22 cellular contexts compared by ENCODE assay signal in the genomic region with DNA sequence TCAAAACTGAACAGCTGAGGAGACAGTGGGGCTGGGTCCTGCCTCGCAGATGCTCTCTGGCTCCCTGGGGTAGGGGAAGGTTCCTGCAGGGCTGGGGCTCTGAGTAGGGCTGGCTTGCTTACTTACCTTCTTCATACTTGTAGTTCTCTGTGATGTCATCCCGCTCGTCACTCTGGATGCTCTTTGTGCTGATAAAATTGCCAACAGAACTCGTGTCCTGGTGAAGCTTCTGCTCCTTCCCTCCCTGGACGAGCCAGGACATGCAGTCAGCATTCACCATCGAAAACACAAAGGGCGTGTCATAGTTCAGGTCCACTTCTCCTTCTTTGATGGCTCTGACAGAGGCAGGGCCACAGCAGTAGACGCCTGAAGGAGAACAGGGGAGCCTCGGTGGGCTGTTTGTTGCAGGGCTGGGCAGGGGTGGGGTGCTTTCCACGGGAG. TPM values are rescaled to one million over a fixed set of nuclear protein-coding genes. Genes with fewer than 3 reads are reported as not detected.
DNase-seq lines count a peak whose midpoint lies in the region; ATAC-seq and TF ChIP-seq lines count a peak whose summit lies in the region.
"Had no signal": no experiment of that assay in that cellular context is flagged by ENCODE, and none has a peak within 500 bp of the region (broad histone marks: within the 10 kb centered on the region; RNA-seq: fewer than 3 reads in every experiment).

No MANE protein-coding gene starts in this region.

- H3K36me3 Mint-ChIP-seq in activated naive CD4-positive, alpha-beta T cell treated with anti-CD3 and anti-CD28 coated beads, Interleukin-2, amount 50 U/mL, for 72 hours, result no peaks in the 10 kb centered on the region

- TF ChIP-seq CTCF in gastrocnemius medialis (IDR thresholded peaks at IDR 0.05 in 4 of 5, conservative IDR thresholded peaks at IDR 0.05 in 1 of 5) (no peak), dorsolateral prefrontal cortex (IDR thresholded peaks at IDR 0.05 in 54 of 56, conservative IDR thresholded peaks at IDR 0.05 in 2 of 56; ENCODE audit: low read depth in 1 of 56, partially characterized antibody in 56 of 56) (no peak)

- H3K27me3 ChIP-seq in gastrocnemius medialis (no peaks in the 10 kb centered on the region), dorsolateral prefrontal cortex (no peaks in the 10 kb centered on the region)
- H3K27me3 ChIP-seq: BE2C, MG63 had no signal

- H3K36me3 ChIP-seq in gastrocnemius medialis, result no peaks in the 10 kb centered on the region
- H3K36me3 ChIP-seq: BE2C, MG63 had no signal

- ATAC-seq in esophagus mucosa, result peak; percentile 71
- peak; percentile 24 to 51 for ATAC-seq in gastrocnemius medialis
- ATAC-seq in stimulated activated naive CD8-positive, alpha-beta T cell treated with anti-CD3 and anti-CD28 coated beads, Interleukin-15, Interleukin-2, amounts not matched to agents 100 U/mL and 50 U/mL, for 24 hours, result no peak
- no peak for ATAC-seq in activated naive CD4-positive, alpha-beta T cell treated with anti-CD3 and anti-CD28 coated beads, Interleukin-2, amount 50 U/mL, for 72 hours
- ATAC-seq: activated T-cell treated with anti-CD3 and anti-CD28 coated beads, Interleukin-2, amount 50 U/mL, for 4 hours; stimulated activated naive CD8-positive, alpha-beta T cell treated with anti-CD3 and anti-CD28 coated beads, Interleukin-15, amount 100 ng/mL, for 72 hours had no signal

- DNase-seq in SIG-M5 treated with dmso at 0.1 percent for 504 hours (lab: John Stamatoyannopoulos, UW; ENCODE audit: unreplicated experiment) (peak; percentile 36), SIG-M5 (lab: John Stamatoyannopoulos, UW) (no peak), NOMO-1 treated with DMSO at 0.1 percent for 48 hours (lab: John Stamatoyannopoulos, UW; ENCODE audit: unreplicated experiment) (peak; percentile 77), gastrocnemius medialis (peak in 1 of 2 donors; percentile 29), dorsolateral prefrontal cortex (no peak)
- no peak for DNase-seq in stimulated activated naive CD8-positive, alpha-beta T cell treated with anti-CD3 and anti-CD28 coated beads, Interleukin-15, Interleukin-2, amounts not matched to agents 100 U/mL and 50 U/mL, for 24 hours
- no peak for DNase-seq in activated naive CD4-positive, alpha-beta T cell treated with anti-CD3 and anti-CD28 coated beads, Interleukin-2, amount 50 U/mL, for 72 hours (ENCODE audit: low spot score in 2 of 2)
- DNase-seq: activated CD4-positive, alpha-beta T cell treated with anti-CD3 and anti-CD28 coated beads, Interleukin-2, amount 50 U/mL, for 4 hours; activated naive CD4-positive, alpha-beta T cell treated with anti-CD3 and anti-CD28 coated beads, Interleukin-2, amount 50 U/mL, for 16 hours; activated T-cell treated with anti-CD3 and anti-CD28 coated beads, Interleukin-2, amount 50 U/mL, for 4 hours; BE2C; MG63; NCI-H1694 treated with DMSO at 0.1 percent for 48 hours; NCI-H446 treated with DMSO at 0.1 percent for 48 hours; stimulated activated naive CD8-positive, alpha-beta T cell treated with anti-CD3 and anti-CD28 coated beads, Interleukin-15, amount 100 ng/mL, for 72 hours; trophoblast cell had no signal

- in situ Hi-C loops in gastrocnemius medialis (cut with MboI; ENCODE audit: low sequenced_read_pairs in 4 of 4), result no loop called here

- H3K27ac ChIP-seq in gastrocnemius medialis (peak overlapping the region; percentile 66 to 78 (median 72)), dorsolateral prefrontal cortex (no peak overlapping the region)

- H3K9me3 ChIP-seq in gastrocnemius medialis, result no peaks in the 10 kb centered on the region
- H3K9me3 ChIP-seq: BE2C, MG63 had no signal

- H3K27ac Mint-ChIP-seq in activated naive CD4-positive, alpha-beta T cell treated with anti-CD3 and anti-CD28 coated beads, Interleukin-2, amount 50 U/mL, for 72 hours, result peak overlapping the region in 1 of 2 donors; percentile 32
- H3K27ac Mint-ChIP-seq: T-helper 1 cell treated with Interleukin-12 subunit alpha and Interleukin-12 subunit beta and Interleukin-4 antibody, amounts not matched to agents 30 μg/mL and 1 μg/mL, for 36 hours had no signal

- intact Hi-C loops in gastrocnemius medialis (cut with DNase I; ENCODE audit: low total_unique reads) (loop anchor here (2.0 kb wide), 1 partner anchor 38 kb away; no protein-coding TSS in a partner anchor), dorsolateral prefrontal cortex (cut with DNase I) (no loop called here)

- TF ChIP-seq POLR2A in gastrocnemius medialis (IDR thresholded peaks at IDR 0.05), result no peak

- H3K4me1 ChIP-seq in gastrocnemius medialis, result peaks cover 18 to 36% of the 10 kb centered on the region in 2 donors
- H3K4me1 ChIP-seq: BE2C had no signal

- H3K4me3 ChIP-seq in gastrocnemius medialis, result no peak overlapping the region
- no peak overlapping the region for H3K4me3 ChIP-seq in dorsolateral prefrontal cortex
- H3K4me3 ChIP-seq: lung, MG63 had no signal

- H3K9me3 Mint-ChIP-seq in activated naive CD4-positive, alpha-beta T cell treated with anti-CD3 and anti-CD28 coated beads, Interleukin-2, amount 50 U/mL, for 72 hours, result no peaks in the 10 kb centered on the region
- H3K9me3 Mint-ChIP-seq: activated T-cell treated with anti-CD3 and anti-CD28 coated beads, Interleukin-2, amount 50 U/mL, for 4 hours; stimulated activated naive CD8-positive, alpha-beta T cell treated with anti-CD3 and anti-CD28 coated beads, Interleukin-15, amount 100 ng/mL, for 72 hours; T-helper 1 cell treated with Interleukin-12 subunit alpha and Interleukin-12 subunit beta and Interleukin-4 antibody, amounts not matched to agents 30 μg/mL and 1 μg/mL, for 36 hours had no signal

RNA-seq across cellular contexts. Expression of a gene that starts 17.9 kb away (rescaled TPM):
- not detected for total RNA-seq in esophagus mucosa
- total RNA-seq in gastrocnemius medialis, result not detected
- total RNA-seq in activated naive CD4-positive, alpha-beta T cell treated with anti-CD3 and anti-CD28 coated beads, Interleukin-2, amount 50 U/mL, for 72 hours, result not detected
- total RNA-seq in dorsolateral prefrontal cortex, result under 1 TPM in 10 of 120 experiments, not detected in 110; 0.23 to 0.83 (median 0.40) TPM
- total RNA-seq: A172; activated T-cell treated with anti-CD3 and anti-CD28 coated beads, Interleukin-2, amount 50 U/mL, for 4 hours; H4; myocyte had no signal

RNA-seq across cellular contexts. Expression of a gene that starts 28.0 kb away (rescaled TPM):
- total RNA-seq in esophagus mucosa (13.5 TPM), gastrocnemius medialis (1 to 10 TPM in 1 of 4 donors, not detected in 3; 1.4 TPM), dorsolateral prefrontal cortex (under 1 TPM in 8 of 120 experiments, not detected in 112; 0.14 to 0.88 (median 0.34) TPM)
- under 1 TPM in 1 of 2 donors, not detected in 1; 0.45 TPM for total RNA-seq in activated naive CD4-positive, alpha-beta T cell treated with anti-CD3 and anti-CD28 coated beads, Interleukin-2, amount 50 U/mL, for 72 hours
- total RNA-seq: A172; activated T-cell treated with anti-CD3 and anti-CD28 coated beads, Interleukin-2, amount 50 U/mL, for 4 hours; H4; myocyte had no signal

RNA-seq across cellular contexts. Expression of a gene that starts 53.5 kb away (rescaled TPM):
- total RNA-seq in esophagus mucosa (53.1 TPM), gastrocnemius medialis (100 to 1,000 TPM in 1 of 4 donors, 10 to 100 TPM in 3; 32.4 to 108 (median 92.6) TPM), dorsolateral prefrontal cortex (10 to 100 TPM; 32.7 to 77.7 (median 59.5) TPM)
- 10 to 100 TPM; 61.7 to 62.7 TPM for total RNA-seq in activated naive CD4-positive, alpha-beta T cell treated with anti-CD3 and anti-CD28 coated beads, Interleukin-2, amount 50 U/mL, for 72 hours

Comparison
In these comparisons a context has a peak if more than half of its experiments do, and no peak if none do; other contexts are left out.
1. DNase-seq: peak in SIG-M5 treated with dmso at 0.1 percent for 504 hours (single experiment) and NOMO-1 treated with DMSO at 0.1 percent for 48 hours (single experiment); none in SIG-M5 (single experiment), stimulated activated naive CD8-positive, alpha-beta T cell treated with anti-CD3 and anti-CD28 coated beads, Interleukin-15, Interleukin-2, amounts not matched to agents 100 U/mL and 50 U/mL, for 24 hours (single experiment), activated naive CD4-positive, alpha-beta T cell treated with anti-CD3 and anti-CD28 coated beads, Interleukin-2, amount 50 U/mL, for 72 hours (0 of 2) and dorsolateral prefrontal cortex (0 of 10).
2. ATAC-seq: peak in esophagus mucosa (single experiment) and gastrocnemius medialis (2 of 2); none in stimulated activated naive CD8-positive, alpha-beta T cell treated with anti-CD3 and anti-CD28 coated beads, Interleukin-15, Interleukin-2, amounts not matched to agents 100 U/mL and 50 U/mL, for 24 hours (single experiment) and activated naive CD4-positive, alpha-beta T cell treated with anti-CD3 and anti-CD28 coated beads, Interleukin-2, amount 50 U/mL, for 72 hours (0 of 2).
3. H3K27ac ChIP-seq: peak in gastrocnemius medialis (4 of 4); none in dorsolateral prefrontal cortex (0 of 59).